ENCODE assay signal across 20 cellular contexts in genomic region chr3:12302564-12302963, GRCh38. TPM values are rescaled to one million over a fixed set of nuclear protein-coding genes. Genes with fewer than 3 reads are reported as not detected.
DNase-seq lines count a peak whose midpoint lies in the region; ATAC-seq, FAIRE-seq and TF ChIP-seq lines count a peak whose summit lies in the region.
"Had no signal": no experiment of that assay in that cellular context is flagged by ENCODE, and none has a peak within 500 bp of the region (broad histone marks: within the 10 kb centered on the region; RNA-seq: fewer than 3 reads in every experiment).

No MANE protein-coding gene starts in this region.

- H3K18ac ChIP-seq in trophoblast cell (ENCODE audit: low read length): no peak overlapping the region

- H3K4me1 ChIP-seq in A549 (peaks cover 88% of the 10 kb centered on the region), HEK293 (ENCODE audit: control insufficient read depth, insufficient read depth, low read length) (peaks cover 4% of the 10 kb centered on the region; the same call in 1 of the 2 replicates), Panc1 (ENCODE audit: control insufficient read depth, insufficient read depth, low read length) (peaks cover 75% of the 10 kb centered on the region), trophoblast cell (ENCODE audit: control insufficient read depth in 1 of 2, insufficient read depth in 2 of 2, low read length in 2 of 2) (peaks cover 6 to 16% of the 10 kb centered on the region in 2 experiments)

- FAIRE-seq in A549 (lab: Jason Lieb, UNC): no peak
- FAIRE-seq: D721Med, G401.6, GM12892, H1 had no signal

- H2BK5ac ChIP-seq in trophoblast cell (ENCODE audit: low read depth, low read length, poor library complexity): no peak overlapping the region

- no peak overlapping the region for H2AK5ac ChIP-seq in trophoblast cell (ENCODE audit: low read length)

- TF ChIP-seq CTCF in A549 (IDR thresholded peaks at IDR 0.05) (no peak), HEK293 (tag by site-specific recombination; IDR thresholded peaks at IDR 0.05) (no peak), Panc1 (IDR thresholded peaks at IDR 0.05) (no peak)

- no peak overlapping the region for H3K9ac ChIP-seq in trophoblast cell (ENCODE audit: low read length)

- H4K12ac ChIP-seq in trophoblast cell (ENCODE audit: low read depth, low read length): no peak overlapping the region

- peak overlapping the region; percentile 87 to 92 for H3K27ac ChIP-seq in A549
- no peak overlapping the region for H3K27ac ChIP-seq in HEK293 (ENCODE audit: extremely low read depth, low read depth, low read length)
- peak overlapping the region; percentile 73; the same call in 1 of the 2 replicates for H3K27ac ChIP-seq in Panc1 (ENCODE audit: low read length)
- H3K27ac ChIP-seq in trophoblast cell (ENCODE audit: low read depth, low read length): no peak overlapping the region

- H3K14ac ChIP-seq in trophoblast cell (ENCODE audit: low read length): no peak overlapping the region

- no peak for TF ChIP-seq RAD21 in A549 (conservative IDR thresholded peaks at IDR 0.05 in 1 of 2, IDR thresholded peaks at IDR 0.05 in 1 of 2)

- POLR2A ChIA-PET in A549 (lab: Yijun Ruan, JAX): no interaction called here
- POLR2A ChIA-PET in HEK293 (lab: Yijun Ruan, JAX): no interaction called here
- POLR2A ChIA-PET in Panc1 (lab: Charles Lee): no interaction called here

- CTCF ChIA-PET in A549 (lab: Yijun Ruan, JAX): interaction anchor here (1.2 to 1.7 kb wide), 2 partner anchors 12 to 177 kb away, joined by 3 to 4 read pairs; no protein-coding TSS in a partner anchor
- CTCF ChIA-PET in HEK293 (lab: Yijun Ruan, JAX): no interaction called here
- CTCF ChIA-PET in Panc1 (lab: Charles Lee): no interaction called here

- ATAC-seq in A549: no peak
- no peak for ATAC-seq in Panc1
- no peak for ATAC-seq in HG03139 (IDR thresholded peaks at IDR 0.05; ENCODE audit: unreplicated experiment)
- no peak for ATAC-seq in Right ventricle myocardium inferior

- no peak for TF ChIP-seq POLR2A in A549 (IDR thresholded peaks at IDR 0.05; ENCODE audit: low read length)

- no peak overlapping the region for H4K8ac ChIP-seq in trophoblast cell (ENCODE audit: low read depth, low read length)

- no peak overlapping the region for H2AFZ ChIP-seq in trophoblast cell (ENCODE audit: insufficient read depth, low read length, poor library complexity)

- H3K9me3 ChIP-seq in A549 (no peaks in the 10 kb centered on the region), HEK293 (ENCODE audit: control insufficient read depth, insufficient read depth, low read depth, low read length) (no peaks in the 10 kb centered on the region), Panc1 (ENCODE audit: control insufficient read depth, insufficient read depth, low read depth, low read length) (no peaks in the 10 kb centered on the region), trophoblast cell (ENCODE audit: insufficient read depth, low read depth, low read length) (no peaks in the 10 kb centered on the region)

- H3K23ac ChIP-seq in trophoblast cell (ENCODE audit: low read length): no peak overlapping the region

- H3K79me2 ChIP-seq in trophoblast cell (ENCODE audit: control insufficient read depth, insufficient read depth, low read length, poor library complexity): peaks cover 3% of the 10 kb centered on the region

- BruUV-seq in Panc1 (replicated peaks; lab: Mats Ljungman, UMichigan): no TSS peak

- H3K4me2 ChIP-seq in A549 (no peak overlapping the region), trophoblast cell (ENCODE audit: low read length) (no peak overlapping the region)

- no peak overlapping the region for H2BK120ac ChIP-seq in trophoblast cell (ENCODE audit: insufficient read depth, low read length, poor library complexity)

- 89% methylated on average over 6 of the region's 6 CpGs for WGBS in A549 (ENCODE audit: missing lambda C conversion rate)
- WGBS in trophoblast cell (ENCODE audit: extremely low coverage, insufficient coverage, insufficient read length): 100% methylated on average over 1 of the region's 6 CpGs

- peak overlapping the region; percentile 65 for H3K4ac ChIP-seq in trophoblast cell (ENCODE audit: low read depth, low read length)

- intact Hi-C loops in Panc1 (cut with micrococcal nuclease; ENCODE audit: unreplicated experiment): no loop called here
- intact Hi-C loops in Right ventricle myocardium inferior (cut with DNase I): no loop called here

- peaks cover 11% of the 10 kb centered on the region for H3K79me1 ChIP-seq in trophoblast cell (ENCODE audit: low read length)

- in situ Hi-C loops in Panc1 (cut with HindIII; ENCODE audit: low pct_unique_long_range_greater_than_20kb, low sequenced_read_pairs): no loop called here

- no peaks in the 10 kb centered on the region for H3K36me3 ChIP-seq in HEK293 (ENCODE audit: control insufficient read depth in 2 of 2, insufficient read depth in 1 of 2, low read length in 2 of 2)
- peaks cover 4% of the 10 kb centered on the region; the same call in 1 of the 2 replicates for H3K36me3 ChIP-seq in Panc1 (ENCODE audit: control insufficient read depth, insufficient read depth, low read length)
- no peaks in the 10 kb centered on the region for H3K36me3 ChIP-seq in trophoblast cell (ENCODE audit: control insufficient read depth in 1 of 2, insufficient read depth in 2 of 2, low read length in 2 of 2)

- H3K27me3 ChIP-seq in Panc1 (ENCODE audit: control insufficient read depth, insufficient read depth, low read length) (no peaks in the 10 kb centered on the region), trophoblast cell (ENCODE audit: insufficient read depth, low read length) (no peaks in the 10 kb centered on the region)

- no peak overlapping the region for H2BK12ac ChIP-seq in trophoblast cell (ENCODE audit: low read length)

- H4K91ac ChIP-seq in trophoblast cell (ENCODE audit: low read depth, low read length): no peak overlapping the region

- H3K4me3 ChIP-seq in A549: no peak overlapping the region
- no peak overlapping the region for H3K4me3 ChIP-seq in HEK293 (ENCODE audit: low read depth, low read length)
- no peak overlapping the region for H3K4me3 ChIP-seq in Panc1 (ENCODE audit: low read depth in 2 of 2, low read length in 2 of 2)
- H3K4me3 ChIP-seq in trophoblast cell (ENCODE audit: low read depth, low read length): no peak overlapping the region

- TF ChIP-seq EP300 in A549 (IDR thresholded peaks at IDR 0.05): no peak

- no peak for DNase-seq in A549 (ENCODE audit: low read depth in 1 of 2, low spot score in 1 of 2)
- DNase-seq in Panc1 (ENCODE audit: low read depth, low spot score): no peak
- DNase-seq in trophoblast cell: no peak
- DNase-seq in NCI-H69 (lab: John Stamatoyannopoulos, UW): no peak
- no peak for DNase-seq in Right ventricle myocardium inferior (ENCODE audit: missing footprints)
- no peak for DNase-seq in stimulated activated CD4-positive, alpha-beta T cell treated with anti-CD3 and anti-CD28 coated beads, Interleukin-2, amount 100 ng/mL, for 48 hours
- DNase-seq: 8988T; C1 segment of cervical spinal cord; CD4-positive, alpha-beta memory T cell; COR-L47; DMS153; DMS79 treated with DMSO at 0.1 percent for 48 hours; EL; HCEC 1CT had no signal

TF ChIP-seq in A549, 52 proteins besides CTCF, POLR2A, EP300 and RAD21:
- TF ChIP-seq ZC3H11A (IDR thresholded peaks at IDR 0.05) (no peak), JUNB (IDR thresholded peaks at IDR 0.05) (no peak), FOSB (CRISPR knock-in tag; IDR thresholded peaks at IDR 0.05) (no peak), TFCP2L1 (CRISPR knock-in tag; IDR thresholded peaks at IDR 0.05) (no peak), CHD2 (IDR thresholded peaks at IDR 0.05; ENCODE audit: low read length, partially characterized antibody) (no peak)

TF ChIP-seq in HEK293, 187 proteins besides CTCF, POLR2A, EP300 and RAD21:
- peak; percentile 73 for TF ChIP-seq PRDM10 (tag by site-specific recombination; IDR thresholded peaks at IDR 0.05)
- no peak for TF ChIP-seq ZNF37A (tag by site-specific recombination; IDR thresholded peaks at IDR 0.05)

RNA-seq across cellular contexts. Expression of gene PPARG, which starts 13.7 kb away (rescaled TPM):
- 43.1 and 51.0 TPM in 2 replicates for polyA plus RNA-seq in A549 (2011; rRNA removed)
- 15.6 and 18.4 TPM in 2 replicates for polyA plus RNA-seq in A549 (2012; cell fraction: cytosol; rRNA removed)
- 8.5 and 10.5 TPM in 2 replicates for polyA plus RNA-seq in A549 (2012; cell fraction: nucleus; rRNA removed)
- 34.6 to 38.9 TPM (median 35.2 TPM) in 3 replicates for polyA plus RNA-seq in A549 (2017; fragmentation: RNase III; extraction: RNeasy Plus Mini Kit Qiagen cat#74134 plus additional on column Dnase treatment)
- 51.3 and 55.0 TPM in 2 replicates for polyA minus RNA-seq in A549 (2011; rRNA and poly(A)+ RNA removed)
- 88.1 TPM for total RNA-seq in Panc1 (2021; ENCODE audit: unreplicated experiment)
- 66.6 TPM for polyA plus RNA-seq in Panc1 (2012; ENCODE audit: insufficient read length)
- polyA plus RNA-seq in trophoblast cell (2013): 57.7 and 61.1 TPM in 2 replicates
- total RNA-seq in Right ventricle myocardium inferior: 25.7 TPM
- total RNA-seq: H1 had no signal

Comparison
In these comparisons a context has a peak if more than half of its experiments do, and no peak if none do; other contexts are left out.
1. H3K27ac ChIP-seq: peak in A549 (2 of 2) and Panc1 (single experiment); none in HEK293 (single experiment) and trophoblast cell (single experiment).